8 cellular contexts compared by ENCODE assay signal in the genomic region with DNA sequence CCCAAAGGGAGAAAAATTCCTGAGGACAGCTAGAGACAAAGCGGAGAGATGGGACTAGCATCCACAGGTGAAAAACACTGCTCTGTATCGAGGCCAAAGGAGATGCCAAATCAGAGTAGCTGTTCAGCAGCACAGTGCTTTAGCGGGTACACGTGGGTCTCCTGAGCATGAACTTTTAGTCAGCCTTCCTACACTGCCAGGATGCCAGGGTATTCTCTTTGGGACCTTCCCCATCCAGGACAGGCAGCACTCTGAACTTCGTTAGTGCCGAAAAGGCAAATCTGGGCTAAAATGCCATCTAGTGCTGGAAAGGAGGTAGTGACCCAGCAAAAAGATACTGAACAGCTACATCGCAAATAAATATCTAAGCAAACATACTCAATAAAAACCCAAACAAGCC.
DNase-seq lines count a peak whose midpoint lies in the region; ATAC-seq and TF ChIP-seq lines count a peak whose summit lies in the region.

No MANE protein-coding gene starts in this region.

- H3K27ac ChIP-seq in spleen, result no peak overlapping the region

- no peaks in the 10 kb centered on the region for H3K9me3 ChIP-seq in spleen

- H3K27me3 ChIP-seq in spleen (replicated peaks in 1 of 7), result peaks cover 0 to 10% (median 3%) of the 10 kb centered on the region in 7 donors

- no peaks in the 10 kb centered on the region for H3K36me3 ChIP-seq in spleen

- WGBS in spleen, 5 donors, result 37 to 49% (median 40%) methylated on average over 7 of the region's 7 CpGs

- intact Hi-C loops in spleen (cut with DNase I; ENCODE audit: low total_unique reads), result no loop called here

- DNase-seq in NCI-H1436 (lab: John Stamatoyannopoulos, UW) (peak; percentile 16), NCI-H1436 treated with DMSO at 0.1 percent for 48 hours (lab: John Stamatoyannopoulos, UW) (no peak), HuH-7.5 (ENCODE audit: low spot score) (peak; percentile 20), SHP77 treated with DMSO at 0.1 percent for 48 hours (lab: John Stamatoyannopoulos, UW) (peak; percentile 11), fibroblast of peridontal ligament (ENCODE audit: extremely low read depth) (peak; percentile 50), putamen (ENCODE audit: low spot score) (peak; percentile 3), spleen (no peak)

- peak in 3 of 11 experiments; percentile 5 to 20 (median 11) for TF ChIP-seq CTCF in spleen (IDR thresholded peaks at IDR 0.05 in 8 of 11, conservative IDR thresholded peaks at IDR 0.05 in 3 of 11)

- no peak for TF ChIP-seq POLR2A in spleen (IDR thresholded peaks at IDR 0.05)

- peak; percentile 92 for ATAC-seq in GM21390 (IDR thresholded peaks at IDR 0.05; ENCODE audit: unreplicated experiment)

- H3K4me3 ChIP-seq in spleen, result no peak overlapping the region

- no peaks in the 10 kb centered on the region for H3K4me1 ChIP-seq in spleen

Comparison
In these comparisons a context has a peak if more than half of its experiments do, and no peak if none do; other contexts are left out.
1. DNase-seq: peak in NCI-H1436 (single experiment), HuH-7.5 (single experiment), SHP77 treated with DMSO at 0.1 percent for 48 hours (single experiment), fibroblast of peridontal ligament (single experiment) and putamen (single experiment); none in NCI-H1436 treated with DMSO at 0.1 percent for 48 hours (single experiment) and spleen (single experiment).